20 cellular contexts compared by ENCODE assay signal in the genomic region with DNA sequence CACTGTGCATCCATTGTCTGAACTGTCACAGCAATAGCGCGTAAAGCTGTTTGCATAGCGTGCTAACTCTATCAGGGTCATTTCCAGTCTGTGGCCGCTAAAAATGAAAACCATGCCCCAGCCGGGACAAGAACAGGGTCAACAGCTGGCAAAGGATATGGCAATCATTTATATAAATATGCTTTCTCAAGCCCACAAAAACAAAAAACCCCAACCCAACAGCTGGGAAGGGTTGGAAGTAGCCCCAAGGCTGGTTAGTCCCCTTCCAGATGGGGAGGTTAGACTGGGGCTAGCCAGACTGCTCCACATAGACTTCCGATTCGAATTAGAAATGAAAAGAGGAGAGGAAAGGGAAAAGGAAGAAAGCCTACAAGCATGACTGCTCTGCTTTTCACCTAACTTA.
DNase-seq lines count a peak whose midpoint lies in the region; ATAC-seq and TF ChIP-seq lines count a peak whose summit lies in the region.
"Had no signal": no experiment of that assay in that cellular context is flagged by ENCODE, and none has a peak within 500 bp of the region (broad histone marks: within the 10 kb centered on the region; RNA-seq: fewer than 3 reads in every experiment).

No MANE protein-coding gene starts in this region.

- intact Hi-C loops in testis (cut with DNase I; ENCODE audit: low total_unique reads) (no loop called here), posterior vena cava (cut with DNase I) (no loop called here), body of pancreas (cut with DNase I) (no loop called here)

- WGBS in hepatocyte (ENCODE audit: low lambda C conversion rate, missing lambda C conversion rate): 65% methylated on average over 7 of the region's 7 CpGs
- WGBS in testis, 2 donors: 62 to 69% methylated on average over 7 of the region's 7 CpGs
- 92 to 96% methylated on average over 7 of the region's 7 CpGs for WGBS in body of pancreas, 2 donors

- H4K20me1 ChIP-seq in hepatocyte (ENCODE audit: insufficient read depth, poor library complexity, severe bottlenecking): no peaks in the 10 kb centered on the region

- H3K36me3 ChIP-seq in adipocyte (ENCODE audit: control insufficient read depth, insufficient read depth, low read length, severe bottlenecking): no peaks in the 10 kb centered on the region
- no peaks in the 10 kb centered on the region for H3K36me3 ChIP-seq in hepatocyte (replicated peaks; ENCODE audit: insufficient read depth, low read depth)
- H3K36me3 ChIP-seq in testis (ENCODE audit: low read depth, missing control alignments): no peaks in the 10 kb centered on the region
- no peaks in the 10 kb centered on the region for H3K36me3 ChIP-seq in body of pancreas (replicated peaks in 1 of 2; ENCODE audit: insufficient read depth in 1 of 2, low read depth in 2 of 2)
- H3K36me3 ChIP-seq: gastrocnemius medialis, left lung, stomach had no signal

- TF ChIP-seq CTCF in hepatocyte (IDR thresholded peaks at IDR 0.05; ENCODE audit: poor library complexity) (no peak), testis (IDR thresholded peaks at IDR 0.05) (no peak), body of pancreas (IDR thresholded peaks at IDR 0.05) (no peak)

- peaks cover 5% of the 10 kb centered on the region for H3K9me3 ChIP-seq in adipocyte (ENCODE audit: control insufficient read depth, low read length)
- no peaks in the 10 kb centered on the region for H3K9me3 ChIP-seq in hepatocyte (ENCODE audit: low read depth)
- no peaks in the 10 kb centered on the region for H3K9me3 ChIP-seq in testis
- no peaks in the 10 kb centered on the region for H3K9me3 ChIP-seq in body of pancreas
- H3K9me3 ChIP-seq: gastrocnemius medialis had no signal

- no peak overlapping the region for H2AFZ ChIP-seq in hepatocyte

- peak overlapping the region; percentile 59 for H3K4me2 ChIP-seq in hepatocyte

- TF ChIP-seq POLR2A in testis (IDR thresholded peaks at IDR 0.05): no peak
- no peak for TF ChIP-seq POLR2A in body of pancreas (IDR thresholded peaks at IDR 0.05)

- H3K4me1 ChIP-seq in adipocyte (ENCODE audit: control insufficient read depth, insufficient read depth, low read length) (peaks cover 11% of the 10 kb centered on the region), hepatocyte (ENCODE audit: insufficient read depth) (peaks cover 8% of the 10 kb centered on the region), testis (no peaks in the 10 kb centered on the region), body of pancreas (peaks cover 10% of the 10 kb centered on the region)

- H3K4me3 ChIP-seq in adipocyte (ENCODE audit: low read length): no peak overlapping the region
- no peak overlapping the region for H3K4me3 ChIP-seq in hepatocyte
- H3K4me3 ChIP-seq in testis: no peak overlapping the region
- no peak overlapping the region for H3K4me3 ChIP-seq in body of pancreas
- H3K4me3 ChIP-seq: gastrocnemius medialis, left lung, stomach had no signal

- no peaks in the 10 kb centered on the region for H3K79me2 ChIP-seq in hepatocyte

- no peaks in the 10 kb centered on the region for H3K9me2 ChIP-seq in hepatocyte (replicated peaks; ENCODE audit: insufficient read depth)

- ATAC-seq in HG02571 (IDR thresholded peaks at IDR 0.05; ENCODE audit: unreplicated experiment) (no peak), body of pancreas (no peak)
- ATAC-seq: activated T-cell treated with anti-CD3 and anti-CD28 coated beads, Interleukin-2, amount 50 U/mL, for 72 hours; gastrocnemius medialis; left lung had no signal

- DNase-seq in H4 (ENCODE audit: low spot score): peak; percentile 53
- DNase-seq in adipocyte (ENCODE audit: low read depth): peak; percentile 94
- no peak for DNase-seq in hepatocyte (ENCODE audit: low spot score)
- DNase-seq in testis: no peak
- DNase-seq in stimulated activated CD4-positive, alpha-beta T cell treated with anti-CD3 and anti-CD28 coated beads, Interleukin-4, amount 100 ng/mL, for 24 hours: no peak
- no peak for DNase-seq in posterior vena cava (ENCODE audit: low spot score)
- DNase-seq in body of pancreas: no peak
- DNase-seq: activated CD4-positive, alpha-beta T cell treated with anti-CD3 and anti-CD28 coated beads, Interleukin-2, amount 50 U/mL, for 48 hours; activated T-cell treated with anti-CD3 and anti-CD28 coated beads, Interleukin-2, amount 50 U/mL, for 72 hours; central memory CD4-positive, alpha-beta T cell; endodermal cell; gastrocnemius medialis; GDM1; left lung; NCI-H187 treated with DMSO at 0.1 percent for 48 hours; NCI-H510A treated with DMSO at 0.1 percent for 48 hours; nephron progenitor cell; retina; stomach had no signal

- H3K27me3 ChIP-seq in adipocyte (replicated peaks; ENCODE audit: control insufficient read depth, insufficient read depth, low read length): no peaks in the 10 kb centered on the region
- H3K27me3 ChIP-seq in hepatocyte: no peaks in the 10 kb centered on the region
- H3K27me3 ChIP-seq in testis: no peaks in the 10 kb centered on the region
- no peaks in the 10 kb centered on the region for H3K27me3 ChIP-seq in body of pancreas
- H3K27me3 ChIP-seq: gastrocnemius medialis, left lung, stomach had no signal

- H3K27ac ChIP-seq in hepatocyte: peak overlapping the region; percentile 52
- H3K27ac ChIP-seq in testis: peak overlapping the region; percentile 44 to 48
- no peak overlapping the region for H3K27ac ChIP-seq in body of pancreas
- H3K27ac ChIP-seq: gastrocnemius medialis had no signal

- H3K9ac ChIP-seq in adipocyte (ENCODE audit: low read length): no peak overlapping the region

Comparison
In these comparisons a context has a peak if more than half of its experiments do, and no peak if none do; other contexts are left out.
1. DNase-seq: peak in H4 (single experiment) and adipocyte (single experiment); none in hepatocyte (single experiment), testis (single experiment), stimulated activated CD4-positive, alpha-beta T cell treated with anti-CD3 and anti-CD28 coated beads, Interleukin-4, amount 100 ng/mL, for 24 hours (single experiment), posterior vena cava (single experiment) and body of pancreas (0 of 4).
2. H3K27ac ChIP-seq: peak in hepatocyte (single experiment) and testis (2 of 2); none in body of pancreas (0 of 4).